21 cellular contexts compared by ENCODE assay signal in the genomic region with DNA sequence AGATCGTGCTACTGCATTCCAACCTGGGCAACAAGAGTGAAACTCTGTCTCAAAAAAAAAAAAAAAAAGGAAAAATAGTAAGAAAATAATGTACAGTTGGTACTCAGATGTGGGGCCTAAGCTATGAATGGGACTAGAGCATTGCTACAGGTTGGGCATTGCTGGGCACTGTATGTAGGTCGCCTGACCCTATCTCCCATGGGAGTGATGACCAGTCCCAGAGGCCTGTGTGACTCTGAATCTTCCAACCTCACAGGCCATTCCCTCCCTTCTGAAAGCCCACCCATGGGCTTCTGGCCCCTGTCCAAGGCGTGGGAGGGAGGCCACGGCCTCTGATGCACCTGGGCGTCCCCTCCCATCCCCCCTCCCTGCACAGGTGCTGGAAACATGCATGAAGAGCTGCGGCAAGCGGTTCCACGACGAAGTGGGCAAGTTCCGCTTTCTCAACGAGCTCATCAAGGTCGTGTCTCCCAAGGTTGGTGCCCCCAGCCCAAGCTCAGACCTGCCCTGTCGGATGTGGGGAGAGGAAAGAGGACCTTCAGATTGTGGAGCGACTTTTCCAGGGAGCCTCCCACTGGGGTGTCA. TPM values are rescaled to one million over a fixed set of nuclear protein-coding genes. Genes with fewer than 3 reads are reported as not detected.
A peak's percentile ranks its signal among the peaks of the same experiment; 100 is the strongest.
DNase-seq lines count a peak whose midpoint lies in the region; TF ChIP-seq lines count a peak whose summit lies in the region.
"Had no signal": no experiment of that assay in that cellular context is flagged by ENCODE, and none has a peak within 500 bp of the region (broad histone marks: within the 10 kb centered on the region; RNA-seq: fewer than 3 reads in every experiment).

No MANE protein-coding gene starts in this region.

- DNase-seq in CD14-positive monocyte (ENCODE audit: low spot score) (peak; percentile 40), RWPE1 (ENCODE audit: low spot score) (no peak), osteoblast (ENCODE audit: insufficient read length, low spot score, missing footprints) (peak; percentile 66), osteocyte (ENCODE audit: extremely low spot score, unreplicated experiment) (no peak), smooth muscle cell (lab: John Stamatoyannopoulos, UW; ENCODE audit: unreplicated experiment) (no peak), NOMO-1 treated with dmso at 0.1 percent for 144 hours (lab: John Stamatoyannopoulos, UW; ENCODE audit: unreplicated experiment) (no peak), NCI-H774 (lab: John Stamatoyannopoulos, UW) (no peak)
- DNase-seq: CD8-positive, alpha-beta T cell; DMS79 treated with DMSO at 0.1 percent for 48 hours; GM23248; HCEC 1CT; NCI-H1105 treated with DMSO at 0.1 percent for 48 hours; NCI-H1694 treated with DMSO at 0.1 percent for 48 hours; NCI-H510A treated with DMSO at 0.1 percent for 48 hours; Right ventricle myocardium superior had no signal

- H3K4me3 ChIP-seq in osteoblast (ENCODE audit: insufficient read depth, low read length) (no peak overlapping the region), smooth muscle cell (no peak overlapping the region)
- H3K4me3 ChIP-seq: A549, BLaER1, GM23248 had no signal

- H3K27me3 ChIP-seq in osteoblast (ENCODE audit: insufficient read depth, low read length) (no peaks in the 10 kb centered on the region), smooth muscle cell (ENCODE audit: low read depth) (no peaks in the 10 kb centered on the region)
- H3K27me3 ChIP-seq: BLaER1 had no signal

- H3K4me1 ChIP-seq in osteoblast (ENCODE audit: insufficient read depth, low read length) = peaks cover 1% of the 10 kb centered on the region
- no peaks in the 10 kb centered on the region for H3K4me1 ChIP-seq in smooth muscle cell (ENCODE audit: low read depth)
- H3K4me1 ChIP-seq: A549 had no signal

- no peaks in the 10 kb centered on the region for H3K9me3 ChIP-seq in osteoblast (ENCODE audit: low read depth, low read length)
- H3K9me3 ChIP-seq in smooth muscle cell (replicated peaks; ENCODE audit: low read depth) = no peaks in the 10 kb centered on the region
- H3K9me3 ChIP-seq: A549, BLaER1 had no signal

- H3K79me2 ChIP-seq in osteoblast (ENCODE audit: insufficient read depth, low read length) (no peaks in the 10 kb centered on the region), smooth muscle cell (ENCODE audit: low read depth) (no peaks in the 10 kb centered on the region)

- H3K4me1 Mint-ChIP-seq in CD14-positive monocyte = peaks cover 2% of the 10 kb centered on the region
- peaks cover 14 to 20% (median 18%) of the 10 kb centered on the region in 3 donors for H3K4me1 Mint-ChIP-seq in IgD-negative memory B cell
- H3K4me1 Mint-ChIP-seq in osteocyte (ENCODE audit: unreplicated experiment) = peaks cover 2% of the 10 kb centered on the region

- CTCF ChIA-PET in RWPE1 (lab: Yijun Ruan, JAX) = no interaction called here

- H3K27me3 Mint-ChIP-seq in CD14-positive monocyte (ENCODE audit: low read depth in 3 of 3) = peaks cover 0 to 1% (median 0%) of the 10 kb centered on the region in 3 donors
- H3K27me3 Mint-ChIP-seq in IgD-negative memory B cell = no peaks in the 10 kb centered on the region
- no peaks in the 10 kb centered on the region for H3K27me3 Mint-ChIP-seq in osteocyte (ENCODE audit: unreplicated experiment)

- POLR2A ChIA-PET in RWPE1 (lab: Yijun Ruan, JAX; ENCODE audit: low non-redundant PET) = no interaction called here

- intact Hi-C loops in CD14-positive monocyte (cut with micrococcal nuclease) = no loop called here

- TF ChIP-seq CTCF in CD14-positive monocyte (IDR thresholded peaks at IDR 0.05) = no peak
- TF ChIP-seq CTCF in RWPE1 (conservative IDR thresholded peaks at IDR 0.05; ENCODE audit: low read depth) = no peak
- no peak for TF ChIP-seq CTCF in osteoblast (IDR thresholded peaks at IDR 0.05; ENCODE audit: extremely low read depth, low read depth, low read length)
- TF ChIP-seq CTCF in osteocyte (IDR thresholded peaks at IDR 0.05) = no peak
- TF ChIP-seq CTCF in smooth muscle cell (IDR thresholded peaks at IDR 0.05; ENCODE audit: borderline replicate concordance, insufficient read depth, poor library complexity, severe bottlenecking) = no peak

- H3K4me3 Mint-ChIP-seq in CD14-positive monocyte (no peak overlapping the region), IgD-negative memory B cell (peak overlapping the region; percentile 52 to 91 (median 76)), osteocyte (ENCODE audit: unreplicated experiment) (no peak overlapping the region)
- H3K4me3 Mint-ChIP-seq: CD8-positive, alpha-beta T cell had no signal

- H3K36me3 Mint-ChIP-seq in CD14-positive monocyte (peaks cover 69 to 95% of the 10 kb centered on the region in 2 donors), IgD-negative memory B cell (peaks cover 8% of the 10 kb centered on the region), osteocyte (ENCODE audit: unreplicated experiment) (peaks cover 5% of the 10 kb centered on the region)

- H3K36me3 ChIP-seq in osteoblast (ENCODE audit: insufficient read depth, low read length) (peaks cover 44% of the 10 kb centered on the region), smooth muscle cell (ENCODE audit: low read depth) (no peaks in the 10 kb centered on the region)

- H3K4me2 ChIP-seq in osteoblast (ENCODE audit: insufficient read depth, low read length) = no peak overlapping the region
- no peak overlapping the region for H3K4me2 ChIP-seq in smooth muscle cell
- H3K4me2 ChIP-seq: A549, BLaER1 had no signal

- no peak overlapping the region for H2AFZ ChIP-seq in osteoblast (ENCODE audit: low read length)
- H2AFZ ChIP-seq in smooth muscle cell (ENCODE audit: low read depth) = no peak overlapping the region
- H2AFZ ChIP-seq: GM23248 had no signal

- H3K27ac Mint-ChIP-seq in CD14-positive monocyte (peak overlapping the region in 2 of 7 donors; percentile 20 to 45), IgD-negative memory B cell (peak overlapping the region; percentile 94 to 96 (median 95)), osteocyte (ENCODE audit: unreplicated experiment) (no peak overlapping the region)
- H3K27ac Mint-ChIP-seq: CD8-positive, alpha-beta T cell had no signal

- H4K20me1 ChIP-seq in osteoblast (ENCODE audit: insufficient read depth, low read length) (peaks cover 4% of the 10 kb centered on the region), smooth muscle cell (ENCODE audit: low read depth) (no peaks in the 10 kb centered on the region)

- H3K9me3 Mint-ChIP-seq in CD14-positive monocyte = no peaks in the 10 kb centered on the region
- no peaks in the 10 kb centered on the region for H3K9me3 Mint-ChIP-seq in IgD-negative memory B cell
- no peaks in the 10 kb centered on the region for H3K9me3 Mint-ChIP-seq in osteocyte (ENCODE audit: unreplicated experiment)
- H3K9me3 Mint-ChIP-seq: CD8-positive, alpha-beta T cell had no signal

- H3K27ac ChIP-seq in RWPE1 (peak overlapping the region; percentile 10; the same call in 1 of the 2 replicates), osteoblast (ENCODE audit: low read depth, low read length) (no peak overlapping the region), smooth muscle cell (ENCODE audit: low read depth) (no peak overlapping the region)
- H3K27ac ChIP-seq: A549, BLaER1, GM23248, HL-60 had no signal

- H3K9ac ChIP-seq in smooth muscle cell (ENCODE audit: low read depth) = no peak overlapping the region
- H3K9ac ChIP-seq: BLaER1, GM23248 had no signal

- 99% methylated on average over 14 of the region's 14 CpGs for WGBS in smooth muscle cell (ENCODE audit: low lambda C conversion rate)

- H3F3A ChIP-seq in smooth muscle cell (ENCODE audit: low read depth) = no peaks in the 10 kb centered on the region

RNA-seq across cellular contexts. Expression of gene GGA1, which starts 9.5 kb away (rescaled TPM):
- polyA plus RNA-seq in CD14-positive monocyte (10 to 100 TPM; 19.8 to 24.8 TPM), IgD-negative memory B cell (31.3 TPM), smooth muscle cell (44.0 and 59.6 TPM in 2 replicates)
- total RNA-seq in osteoblast (36.2 and 38.6 TPM in 2 replicates), osteocyte (50.0 and 56.1 TPM in 2 replicates), smooth muscle cell (15.6 and 27.3 TPM in 2 replicates)

RNA-seq across cellular contexts. Expression of gene SH3BP1, which starts 21.3 kb away (rescaled TPM):
- polyA plus RNA-seq in CD14-positive monocyte (10 to 100 TPM; 20.0 TPM), IgD-negative memory B cell (14.7 TPM), smooth muscle cell (16.6 and 33.7 TPM in 2 replicates)
- total RNA-seq in osteoblast (4.1 and 4.7 TPM in 2 replicates), osteocyte (6.9 and 8.3 TPM in 2 replicates), smooth muscle cell (20.4 and 26.6 TPM in 2 replicates)

RNA-seq across cellular contexts. Expression of gene LGALS2, which starts 38.3 kb away (rescaled TPM):
- polyA plus RNA-seq in CD14-positive monocyte (100 to 1,000 TPM; 654 to 878 TPM), IgD-negative memory B cell (0.63 TPM), smooth muscle cell (0.48 and 1.1 TPM in 2 replicates)
- total RNA-seq in osteoblast (not detected in 2 replicates), osteocyte (not detected in 2 replicates), smooth muscle cell (not detected in 2 replicates)
- total RNA-seq: CD8-positive, alpha-beta T cell; G401; GM23248; HT1080; Right ventricle myocardium superior had no signal

RNA-seq across cellular contexts. Expression of gene PDXP, which starts 40.4 kb away (rescaled TPM):
- polyA plus RNA-seq in CD14-positive monocyte = 1 to 10 TPM; 1.0 to 4.3 TPM
- polyA plus RNA-seq in IgD-negative memory B cell = 2.4 TPM
- 5.0 and 5.8 TPM in 2 replicates for total RNA-seq in osteoblast
- 16.5 and 16.6 TPM in 2 replicates for total RNA-seq in osteocyte
- 9.7 and 16.5 TPM in 2 replicates for total RNA-seq in smooth muscle cell
- polyA plus RNA-seq in smooth muscle cell = 20.0 and 20.7 TPM in 2 replicates

RNA-seq across cellular contexts. Expression of gene LGALS1, which starts 57.3 kb away (rescaled TPM):
- polyA plus RNA-seq in CD14-positive monocyte (1,000 to 10,000 TPM; 1,719 to 1,844 TPM), IgD-negative memory B cell (314 TPM), smooth muscle cell (4,318 and 5,332 TPM in 2 replicates)
- total RNA-seq in osteoblast (3,004 and 3,217 TPM in 2 replicates), osteocyte (1,199 and 1,246 TPM in 2 replicates), smooth muscle cell (3,694 and 5,079 TPM in 2 replicates)

Comparison
In these comparisons a context has a peak if more than half of its experiments do, and no peak if none do; other contexts are left out.
1. DNase-seq: peak in CD14-positive monocyte (single experiment) and osteoblast (single experiment); none in RWPE1 (single experiment), osteocyte (single experiment), smooth muscle cell (single experiment), NOMO-1 treated with dmso at 0.1 percent for 144 hours (single experiment) and NCI-H774 (single experiment).
2. H3K4me3 Mint-ChIP-seq: peak in IgD-negative memory B cell (4 of 4); none in CD14-positive monocyte (0 of 2) and osteocyte (single experiment).